In the genomic region with DNA sequence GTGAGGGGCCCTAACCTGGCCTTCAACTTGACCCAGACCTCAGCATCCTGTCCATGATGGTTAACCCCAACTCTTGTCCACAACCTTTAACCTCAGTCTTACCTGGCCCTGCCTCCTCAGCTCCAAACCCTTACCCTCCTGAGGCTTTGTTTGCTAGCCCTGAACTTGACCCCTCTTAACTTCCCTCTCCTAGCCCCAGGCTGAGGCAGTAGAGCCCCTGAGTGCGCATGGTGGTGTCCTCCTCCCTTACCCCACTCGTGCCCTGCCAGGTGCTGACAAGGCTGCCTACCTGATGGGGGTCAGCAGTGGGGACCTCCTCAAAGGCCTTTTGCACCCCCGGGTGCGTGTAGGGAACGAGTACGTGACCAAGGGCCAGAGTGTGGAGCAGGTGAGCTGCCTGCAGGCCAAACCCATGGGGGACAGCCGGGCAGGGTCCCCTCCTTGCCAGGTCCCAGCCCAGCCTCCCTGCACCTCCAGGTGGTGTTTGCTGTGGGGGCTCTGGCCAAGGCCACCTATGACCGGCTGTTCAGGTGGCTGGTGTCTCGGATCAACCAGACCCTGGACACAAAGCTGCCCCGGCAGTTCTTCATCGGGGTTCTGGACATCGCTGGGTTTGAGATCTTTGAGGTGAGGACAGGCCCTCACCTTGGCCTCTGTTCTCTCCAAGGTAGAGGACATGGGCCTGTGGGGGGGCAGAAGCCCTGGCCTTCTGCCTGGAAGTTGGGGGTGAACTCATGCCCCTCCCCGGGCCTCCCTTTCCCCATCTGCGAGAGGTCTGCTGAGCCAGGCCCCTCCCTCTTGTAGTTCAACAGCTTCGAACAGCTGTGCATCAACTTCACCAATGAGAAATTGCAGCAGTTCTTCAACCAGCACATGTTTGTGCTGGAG, we compare ENCODE assay signal across 1 cellular context.
TF ChIP-seq lines count a peak whose summit lies in the region.

No MANE protein-coding gene starts in this region.

TF ChIP-seq in HepG2, 621 proteins besides CTCF, POLR2A, EP300 and RAD21 (continued from another document and continues in another):
- TF ChIP-seq, protein P1, sequence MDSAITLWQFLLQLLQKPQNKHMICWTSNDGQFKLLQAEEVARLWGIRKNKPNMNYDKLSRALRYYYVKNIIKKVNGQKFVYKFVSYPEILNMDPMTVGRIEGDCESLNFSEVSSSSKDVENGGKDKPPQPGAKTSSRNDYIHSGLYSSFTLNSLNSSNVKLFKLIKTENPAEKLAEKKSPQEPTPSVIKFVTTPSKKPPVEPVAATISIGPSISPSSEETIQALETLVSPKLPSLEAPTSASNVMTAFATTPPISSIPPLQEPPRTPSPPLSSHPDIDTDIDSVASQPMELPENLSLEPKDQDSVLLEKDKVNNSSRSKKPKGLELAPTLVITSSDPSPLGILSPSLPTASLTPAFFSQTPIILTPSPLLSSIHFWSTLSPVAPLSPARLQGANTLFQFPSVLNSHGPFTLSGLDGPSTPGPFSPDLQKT (CRISPR knock-in tag; IDR thresholded peaks at IDR 0.05; ENCODE audit: borderline replicate concordance): no peak
- no peak for TF ChIP-seq NFE2L2 (IDR thresholded peaks at IDR 0.05; ENCODE audit: low read length)
- TF ChIP-seq DMAP1 (CRISPR knock-in tag; IDR thresholded peaks at IDR 0.05): no peak
- TF ChIP-seq RFX3 (CRISPR knock-in tag; IDR thresholded peaks at IDR 0.05): no peak
- TF ChIP-seq, protein P2, sequence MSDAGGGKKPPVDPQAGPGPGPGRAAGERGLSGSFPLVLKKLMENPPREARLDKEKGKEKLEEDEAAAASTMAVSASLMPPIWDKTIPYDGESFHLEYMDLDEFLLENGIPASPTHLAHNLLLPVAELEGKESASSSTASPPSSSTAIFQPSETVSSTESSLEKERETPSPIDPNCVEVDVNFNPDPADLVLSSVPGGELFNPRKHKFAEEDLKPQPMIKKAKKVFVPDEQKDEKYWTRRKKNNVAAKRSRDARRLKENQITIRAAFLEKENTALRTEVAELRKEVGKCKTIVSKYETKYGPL (CRISPR knock-in tag; IDR thresholded peaks at IDR 0.05): no peak
- TF ChIP-seq, protein P3, sequence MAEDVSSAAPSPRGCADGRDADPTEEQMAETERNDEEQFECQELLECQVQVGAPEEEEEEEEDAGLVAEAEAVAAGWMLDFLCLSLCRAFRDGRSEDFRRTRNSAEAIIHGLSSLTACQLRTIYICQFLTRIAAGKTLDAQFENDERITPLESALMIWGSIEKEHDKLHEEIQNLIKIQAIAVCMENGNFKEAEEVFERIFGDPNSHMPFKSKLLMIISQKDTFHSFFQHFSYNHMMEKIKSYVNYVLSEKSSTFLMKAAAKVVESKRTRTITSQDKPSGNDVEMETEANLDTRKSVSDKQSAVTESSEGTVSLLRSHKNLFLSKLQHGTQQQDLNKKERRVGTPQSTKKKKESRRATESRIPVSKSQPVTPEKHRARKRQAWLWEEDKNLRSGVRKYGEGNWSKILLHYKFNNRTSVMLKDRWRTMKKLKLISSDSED (CRISPR knock-in tag; IDR thresholded peaks at IDR 0.05): no peak
- TF ChIP-seq ARNTL (CRISPR knock-in tag; IDR thresholded peaks at IDR 0.05): no peak
- no peak for TF ChIP-seq PRMT3 (CRISPR knock-in tag; IDR thresholded peaks at IDR 0.05; ENCODE audit: borderline replicate concordance, low read depth)
- TF ChIP-seq ZNF317 (CRISPR knock-in tag; IDR thresholded peaks at IDR 0.05): no peak
- no peak for TF ChIP-seq IRF2 (CRISPR knock-in tag; IDR thresholded peaks at IDR 0.05)
- TF ChIP-seq RELA (CRISPR knock-in tag; IDR thresholded peaks at IDR 0.05): no peak
- no peak for TF ChIP-seq YEATS2 (CRISPR knock-in tag; IDR thresholded peaks at IDR 0.05; ENCODE audit: borderline replicate concordance)
- TF ChIP-seq, protein P4, sequence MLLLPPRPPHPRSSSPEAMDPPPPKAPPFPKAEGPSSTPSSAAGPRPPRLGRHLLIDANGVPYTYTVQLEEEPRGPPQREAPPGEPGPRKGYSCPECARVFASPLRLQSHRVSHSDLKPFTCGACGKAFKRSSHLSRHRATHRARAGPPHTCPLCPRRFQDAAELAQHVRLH (CRISPR knock-in tag; IDR thresholded peaks at IDR 0.05; ENCODE audit: borderline replicate concordance, low read depth): no peak
- no peak for TF ChIP-seq ZNF143 (CRISPR knock-in tag; IDR thresholded peaks at IDR 0.05)
- no peak for TF ChIP-seq ZNF782 (CRISPR knock-in tag; IDR thresholded peaks at IDR 0.05; ENCODE audit: borderline replicate concordance)
- TF ChIP-seq, protein P5, sequence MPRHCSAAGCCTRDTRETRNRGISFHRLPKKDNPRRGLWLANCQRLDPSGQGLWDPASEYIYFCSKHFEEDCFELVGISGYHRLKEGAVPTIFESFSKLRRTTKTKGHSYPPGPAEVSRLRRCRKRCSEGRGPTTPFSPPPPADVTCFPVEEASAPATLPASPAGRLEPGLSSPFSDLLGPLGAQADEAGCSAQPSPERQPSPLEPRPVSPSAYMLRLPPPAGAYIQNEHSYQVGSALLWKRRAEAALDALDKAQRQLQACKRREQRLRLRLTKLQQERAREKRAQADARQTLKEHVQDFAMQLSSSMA (CRISPR knock-in tag; IDR thresholded peaks at IDR 0.05): no peak
- TF ChIP-seq, protein P6, sequence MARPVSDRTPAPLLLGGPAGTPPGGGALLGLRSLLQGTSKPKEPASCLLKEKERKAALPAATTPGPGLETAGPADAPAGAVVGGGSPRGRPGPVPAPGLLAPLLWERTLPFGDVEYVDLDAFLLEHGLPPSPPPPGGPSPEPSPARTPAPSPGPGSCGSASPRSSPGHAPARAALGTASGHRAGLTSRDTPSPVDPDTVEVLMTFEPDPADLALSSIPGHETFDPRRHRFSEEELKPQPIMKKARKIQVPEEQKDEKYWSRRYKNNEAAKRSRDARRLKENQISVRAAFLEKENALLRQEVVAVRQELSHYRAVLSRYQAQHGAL (CRISPR knock-in tag; IDR thresholded peaks at IDR 0.05; ENCODE audit: not compliant biosample characterization): no peak
- no peak; the same call in 1 of the 2 replicates for TF ChIP-seq NR2F2 (IDR thresholded peaks at IDR 0.05; ENCODE audit: borderline replicate concordance, low read depth)
- TF ChIP-seq RFXANK (CRISPR knock-in tag; IDR thresholded peaks at IDR 0.05): no peak
- TF ChIP-seq, protein P7, sequence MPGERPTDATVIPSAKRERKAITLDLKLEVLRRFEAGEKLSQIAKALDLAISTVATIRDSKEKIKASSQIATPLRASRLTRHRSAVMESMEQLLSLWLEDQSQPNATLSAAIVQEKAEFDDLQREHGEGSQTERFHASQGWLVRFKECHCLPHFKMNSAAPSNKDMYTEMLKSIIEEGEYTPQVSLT (CRISPR knock-in tag; IDR thresholded peaks at IDR 0.05; ENCODE audit: borderline replicate concordance, low read depth): no peak
- TF ChIP-seq NFIC (IDR thresholded peaks at IDR 0.05; ENCODE audit: low read length): no peak
- no peak for TF ChIP-seq SIX4 (CRISPR knock-in tag; IDR thresholded peaks at IDR 0.05)
- TF ChIP-seq PPARG (CRISPR knock-in tag; conservative IDR thresholded peaks at IDR 0.05): no peak
- peak; percentile 15; the same call in 1 of the 2 replicates for TF ChIP-seq FOSL2 (CRISPR knock-in tag; IDR thresholded peaks at IDR 0.05)
- TF ChIP-seq, protein P8, sequence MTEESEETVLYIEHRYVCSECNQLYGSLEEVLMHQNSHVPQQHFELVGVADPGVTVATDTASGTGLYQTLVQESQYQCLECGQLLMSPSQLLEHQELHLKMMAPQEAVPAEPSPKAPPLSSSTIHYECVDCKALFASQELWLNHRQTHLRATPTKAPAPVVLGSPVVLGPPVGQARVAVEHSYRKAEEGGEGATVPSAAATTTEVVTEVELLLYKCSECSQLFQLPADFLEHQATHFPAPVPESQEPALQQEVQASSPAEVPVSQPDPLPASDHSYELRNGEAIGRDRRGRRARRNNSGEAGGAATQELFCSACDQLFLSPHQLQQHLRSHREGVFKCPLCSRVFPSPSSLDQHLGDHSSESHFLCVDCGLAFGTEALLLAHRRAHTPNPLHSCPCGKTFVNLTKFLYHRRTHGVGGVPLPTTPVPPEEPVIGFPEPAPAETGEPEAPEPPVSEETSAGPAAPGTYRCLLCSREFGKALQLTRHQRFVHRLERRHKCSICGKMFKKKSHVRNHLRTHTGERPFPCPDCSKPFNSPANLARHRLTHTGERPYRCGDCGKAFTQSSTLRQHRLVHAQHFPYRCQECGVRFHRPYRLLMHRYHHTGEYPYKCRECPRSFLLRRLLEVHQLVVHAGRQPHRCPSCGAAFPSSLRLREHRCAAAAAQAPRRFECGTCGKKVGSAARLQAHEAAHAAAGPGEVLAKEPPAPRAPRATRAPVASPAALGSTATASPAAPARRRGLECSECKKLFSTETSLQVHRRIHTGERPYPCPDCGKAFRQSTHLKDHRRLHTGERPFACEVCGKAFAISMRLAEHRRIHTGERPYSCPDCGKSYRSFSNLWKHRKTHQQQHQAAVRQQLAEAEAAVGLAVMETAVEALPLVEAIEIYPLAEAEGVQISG (CRISPR knock-in tag; IDR thresholded peaks at IDR 0.05): no peak
- TF ChIP-seq NFKBIZ (CRISPR knock-in tag; IDR thresholded peaks at IDR 0.05): no peak
- TF ChIP-seq TBX2 (CRISPR knock-in tag; IDR thresholded peaks at IDR 0.05; ENCODE audit: borderline replicate concordance): no peak
- TF ChIP-seq SKI (IDR thresholded peaks at IDR 0.05; ENCODE audit: partially characterized antibody): peak; percentile 57
- TF ChIP-seq, protein P9, sequence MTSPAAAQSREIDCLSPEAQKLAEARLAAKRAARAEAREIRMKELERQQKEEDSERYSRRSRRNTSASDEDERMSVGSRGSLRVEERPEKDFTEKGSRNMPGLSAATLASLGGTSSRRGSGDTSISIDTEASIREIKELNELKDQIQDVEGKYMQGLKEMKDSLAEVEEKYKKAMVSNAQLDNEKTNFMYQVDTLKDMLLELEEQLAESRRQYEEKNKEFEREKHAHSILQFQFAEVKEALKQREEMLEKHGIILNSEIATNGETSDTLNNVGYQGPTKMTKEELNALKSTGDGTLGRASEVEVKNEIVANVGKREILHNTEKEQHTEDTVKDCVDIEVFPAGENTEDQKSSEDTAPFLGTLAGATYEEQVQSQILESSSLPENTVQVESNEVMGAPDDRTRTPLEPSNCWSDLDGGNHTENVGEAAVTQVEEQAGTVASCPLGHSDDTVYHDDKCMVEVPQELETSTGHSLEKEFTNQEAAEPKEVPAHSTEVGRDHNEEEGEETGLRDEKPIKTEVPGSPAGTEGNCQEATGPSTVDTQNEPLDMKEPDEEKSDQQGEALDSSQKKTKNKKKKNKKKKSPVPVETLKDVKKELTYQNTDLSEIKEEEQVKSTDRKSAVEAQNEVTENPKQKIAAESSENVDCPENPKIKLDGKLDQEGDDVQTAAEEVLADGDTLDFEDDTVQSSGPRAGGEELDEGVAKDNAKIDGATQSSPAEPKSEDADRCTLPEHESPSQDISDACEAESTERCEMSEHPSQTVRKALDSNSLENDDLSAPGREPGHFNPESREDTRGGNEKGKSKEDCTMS (CRISPR knock-in tag; conservative IDR thresholded peaks at IDR 0.05): no peak
- TF ChIP-seq, protein P10, sequence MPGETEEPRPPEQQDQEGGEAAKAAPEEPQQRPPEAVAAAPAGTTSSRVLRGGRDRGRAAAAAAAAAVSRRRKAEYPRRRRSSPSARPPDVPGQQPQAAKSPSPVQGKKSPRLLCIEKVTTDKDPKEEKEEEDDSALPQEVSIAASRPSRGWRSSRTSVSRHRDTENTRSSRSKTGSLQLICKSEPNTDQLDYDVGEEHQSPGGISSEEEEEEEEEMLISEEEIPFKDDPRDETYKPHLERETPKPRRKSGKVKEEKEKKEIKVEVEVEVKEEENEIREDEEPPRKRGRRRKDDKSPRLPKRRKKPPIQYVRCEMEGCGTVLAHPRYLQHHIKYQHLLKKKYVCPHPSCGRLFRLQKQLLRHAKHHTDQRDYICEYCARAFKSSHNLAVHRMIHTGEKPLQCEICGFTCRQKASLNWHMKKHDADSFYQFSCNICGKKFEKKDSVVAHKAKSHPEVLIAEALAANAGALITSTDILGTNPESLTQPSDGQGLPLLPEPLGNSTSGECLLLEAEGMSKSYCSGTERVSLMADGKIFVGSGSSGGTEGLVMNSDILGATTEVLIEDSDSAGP (CRISPR knock-in tag; IDR thresholded peaks at IDR 0.05; ENCODE audit: borderline replicate concordance): peak; percentile 17; the same call in 1 of the 2 replicates
- TF ChIP-seq, protein P11, sequence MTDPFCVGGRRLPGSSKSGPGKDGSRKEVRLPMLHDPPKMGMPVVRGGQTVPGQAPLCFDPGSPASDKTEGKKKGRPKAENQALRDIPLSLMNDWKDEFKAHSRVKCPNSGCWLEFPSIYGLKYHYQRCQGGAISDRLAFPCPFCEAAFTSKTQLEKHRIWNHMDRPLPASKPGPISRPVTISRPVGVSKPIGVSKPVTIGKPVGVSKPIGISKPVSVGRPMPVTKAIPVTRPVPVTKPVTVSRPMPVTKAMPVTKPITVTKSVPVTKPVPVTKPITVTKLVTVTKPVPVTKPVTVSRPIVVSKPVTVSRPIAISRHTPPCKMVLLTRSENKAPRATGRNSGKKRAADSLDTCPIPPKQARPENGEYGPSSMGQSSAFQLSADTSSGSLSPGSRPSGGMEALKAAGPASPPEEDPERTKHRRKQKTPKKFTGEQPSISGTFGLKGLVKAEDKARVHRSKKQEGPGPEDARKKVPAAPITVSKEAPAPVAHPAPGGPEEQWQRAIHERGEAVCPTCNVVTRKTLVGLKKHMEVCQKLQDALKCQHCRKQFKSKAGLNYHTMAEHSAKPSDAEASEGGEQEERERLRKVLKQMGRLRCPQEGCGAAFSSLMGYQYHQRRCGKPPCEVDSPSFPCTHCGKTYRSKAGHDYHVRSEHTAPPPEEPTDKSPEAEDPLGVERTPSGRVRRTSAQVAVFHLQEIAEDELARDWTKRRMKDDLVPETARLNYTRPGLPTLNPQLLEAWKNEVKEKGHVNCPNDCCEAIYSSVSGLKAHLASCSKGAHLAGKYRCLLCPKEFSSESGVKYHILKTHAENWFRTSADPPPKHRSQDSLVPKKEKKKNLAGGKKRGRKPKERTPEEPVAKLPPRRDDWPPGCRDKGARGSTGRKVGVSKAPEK (CRISPR knock-in tag; IDR thresholded peaks at IDR 0.05; ENCODE audit: borderline replicate concordance): no peak
- no peak for TF ChIP-seq PHF5A (CRISPR knock-in tag; IDR thresholded peaks at IDR 0.05; ENCODE audit: low read depth, unreplicated experiment)
- TF ChIP-seq MXD4 (CRISPR knock-in tag; IDR thresholded peaks at IDR 0.05): no peak
- no peak for TF ChIP-seq HDAC6 (IDR thresholded peaks at IDR 0.05; ENCODE audit: low read depth, low read length)
- TF ChIP-seq MTF2 (CRISPR knock-in tag; IDR thresholded peaks at IDR 0.05; ENCODE audit: borderline replicate concordance): no peak
